8 cellular contexts compared by ENCODE assay signal in genomic region chr4:73067971-73068394, GRCh38. TPM values are rescaled to one million over a fixed set of nuclear protein-coding genes. Genes with fewer than 3 reads are reported as not detected.
A peak's percentile ranks its signal among the peaks of the same experiment; 100 is the strongest.
DNase-seq lines count a peak whose midpoint lies in the region; ATAC-seq and TF ChIP-seq lines count a peak whose summit lies in the region.

No MANE protein-coding gene starts in this region.

- ATAC-seq in SK-N-SH treated with all-trans-retinoic acid at 6 μM for 48 hours (no peak), GM19463 (IDR thresholded peaks at IDR 0.05; ENCODE audit: unreplicated experiment) (no peak)
- peak in 1 of 2 donors; percentile 3 for ATAC-seq in activated T-cell treated with anti-CD3 and anti-CD28 coated beads, Interleukin-2, amount 50 U/mL, for 72 hours (replicated peaks in 1 of 2)

- H2AFZ ChIP-seq in SK-N-SH (ENCODE audit: low read depth), result peak overlapping the region; percentile 83

- H3K36me3 Mint-ChIP-seq in activated T-cell treated with anti-CD3 and anti-CD28 coated beads, Interleukin-2, amount 50 U/mL, for 72 hours (ENCODE audit: insufficient read depth in 2 of 2), result peaks cover 9 to 10% of the 10 kb centered on the region in 2 donors

- H3K27ac ChIP-seq in SK-N-SH (ENCODE audit: low read depth in 2 of 2, low read length in 1 of 2), result peak overlapping the region; percentile 86 to 94

- peak overlapping the region; percentile 92 for H3K4me2 ChIP-seq in SK-N-SH

- WGBS in SK-N-SH (ENCODE audit: low lambda C conversion rate), result 35% methylated on average over 4 of the region's 4 CpGs

- peak overlapping the region; percentile 72 to 92 for H3K4me3 ChIP-seq in SK-N-SH (ENCODE audit: low read depth in 2 of 2, low read length in 1 of 2)

- no peaks in the 10 kb centered on the region for H4K20me1 ChIP-seq in SK-N-SH (ENCODE audit: insufficient read depth)

- TF ChIP-seq RAD21 in SK-N-SH (IDR thresholded peaks at IDR 0.05; ENCODE audit: low read length), result no peak

- DNase-seq in SK-N-SH, result no peak
- DNase-seq in activated T-cell treated with anti-CD3 and anti-CD28 coated beads, Interleukin-2, amount 50 U/mL, for 72 hours, result peak; percentile 33 to 45
- peak; percentile 6 for DNase-seq in hepatic stellate cell (ENCODE audit: low spot score)
- peak; percentile 33 to 56 for DNase-seq in stimulated activated CD4-positive, alpha-beta T cell treated with anti-CD3 and anti-CD28 coated beads, Interleukin-2, amount 100 ng/mL, for 24 hours
- DNase-seq in cerebellar nuclear complex (lab: John Stamatoyannopoulos, UW), result no peak
- no peak for DNase-seq in GM19238 (ENCODE audit: insufficient read length, low spot score)

- peaks cover 43% of the 10 kb centered on the region for H3K79me2 ChIP-seq in SK-N-SH (ENCODE audit: insufficient read depth)

- peak overlapping the region; percentile 80 to 92 for H3K4me3 Mint-ChIP-seq in activated T-cell treated with anti-CD3 and anti-CD28 coated beads, Interleukin-2, amount 50 U/mL, for 72 hours

- peaks cover 23% of the 10 kb centered on the region for H3F3A ChIP-seq in SK-N-SH (replicated peaks; ENCODE audit: insufficient read depth)

- no peaks in the 10 kb centered on the region for H3K27me3 Mint-ChIP-seq in activated T-cell treated with anti-CD3 and anti-CD28 coated beads, Interleukin-2, amount 50 U/mL, for 72 hours (ENCODE audit: low read depth)

- H3K9me3 Mint-ChIP-seq in activated T-cell treated with anti-CD3 and anti-CD28 coated beads, Interleukin-2, amount 50 U/mL, for 72 hours, result no peaks in the 10 kb centered on the region

- no peaks in the 10 kb centered on the region for H3K27me3 ChIP-seq in SK-N-SH (ENCODE audit: insufficient read depth)

- TF ChIP-seq CTCF in SK-N-SH (IDR thresholded peaks at IDR 0.05), result no peak

- H3K4me1 Mint-ChIP-seq in activated T-cell treated with anti-CD3 and anti-CD28 coated beads, Interleukin-2, amount 50 U/mL, for 72 hours (ENCODE audit: low read depth), result peaks cover 42% of the 10 kb centered on the region

- POLR2A ChIA-PET in SK-N-SH (lab: Yijun Ruan, JAX), result no interaction called here

- peak overlapping the region; percentile 99 for H3K27ac Mint-ChIP-seq in activated T-cell treated with anti-CD3 and anti-CD28 coated beads, Interleukin-2, amount 50 U/mL, for 72 hours

- peak overlapping the region; percentile 81; the same call in 1 of the 2 replicates for H3K9ac ChIP-seq in SK-N-SH

- H3K36me3 ChIP-seq in SK-N-SH (replicated peaks in 1 of 2; ENCODE audit: control insufficient read depth in 1 of 2, insufficient read depth in 2 of 2, low read length in 1 of 2), result peaks cover 23 to 32% of the 10 kb centered on the region in 2 experiments

- H3K4me1 ChIP-seq in SK-N-SH (ENCODE audit: control insufficient read depth in 1 of 2, insufficient read depth in 2 of 2, low read depth in 1 of 2, low read length in 1 of 2), result peaks cover 0 to 4% of the 10 kb centered on the region in 2 experiments; a peak in 2 of 4 replicates

- H3K9me2 ChIP-seq in SK-N-SH, result no peaks in the 10 kb centered on the region

- no peaks in the 10 kb centered on the region for H3K9me3 ChIP-seq in SK-N-SH

- TF ChIP-seq EP300 in SK-N-SH (IDR thresholded peaks at IDR 0.05; ENCODE audit: borderline replicate concordance in 1 of 2, low read depth in 1 of 2, low read length in 1 of 2), result no peak

- CTCF ChIA-PET in SK-N-SH (lab: Yijun Ruan, JAX), result no interaction called here

TF ChIP-seq in SK-N-SH, 30 proteins besides CTCF, POLR2A, EP300 and RAD21 (continues in another document):
- TF ChIP-seq EZH2phosphoT487 (IDR thresholded peaks at IDR 0.05; ENCODE audit: borderline replicate concordance, low read depth) (no peak), JUND (IDR thresholded peaks at IDR 0.05) (no peak), NRF1 (IDR thresholded peaks at IDR 0.05; ENCODE audit: low read depth, low read length) (no peak), IRF3 (IDR thresholded peaks at IDR 0.05; ENCODE audit: low read depth, low read length) (no peak), SMC3 (IDR thresholded peaks at IDR 0.05; ENCODE audit: low read depth, low read length) (no peak), MAX (IDR thresholded peaks at IDR 0.05; ENCODE audit: low read depth) (no peak), RFX5 (IDR thresholded peaks at IDR 0.05; ENCODE audit: low read length) (no peak), FOSL2 (IDR thresholded peaks at IDR 0.05; ENCODE audit: borderline replicate concordance, low read depth) (no peak), ZBTB33 (IDR thresholded peaks at IDR 0.05; ENCODE audit: borderline replicate concordance, low read depth) (no peak), CHD2 (IDR thresholded peaks at IDR 0.05; ENCODE audit: low read length, partially characterized antibody) (no peak)

TF ChIP-seq in SK-N-SH treated with all-trans-retinoic acid at 6 μM for 48 hours, 23 proteins besides CTCF, POLR2A, EP300 and RAD21:
- TF ChIP-seq ZNF8 (CRISPR knock-in tag; IDR thresholded peaks at IDR 0.05) (no peak), GLIS3 (CRISPR knock-in tag; IDR thresholded peaks at IDR 0.05) (no peak), TSHZ2 (CRISPR knock-in tag; IDR thresholded peaks at IDR 0.05) (no peak), OSR1 (CRISPR knock-in tag; IDR thresholded peaks at IDR 0.05) (no peak), BACH2 (CRISPR knock-in tag; IDR thresholded peaks at IDR 0.05; ENCODE audit: borderline replicate concordance) (no peak), CSRNP3 (CRISPR knock-in tag; IDR thresholded peaks at IDR 0.05) (no peak), ZFP3 (CRISPR knock-in tag; IDR thresholded peaks at IDR 0.05) (no peak), SNAI2 (CRISPR knock-in tag; IDR thresholded peaks at IDR 0.05) (no peak), ZFP30 (CRISPR knock-in tag; IDR thresholded peaks at IDR 0.05) (no peak), ISL1 (CRISPR knock-in tag; IDR thresholded peaks at IDR 0.05) (no peak), TCF4 (CRISPR knock-in tag; IDR thresholded peaks at IDR 0.05; ENCODE audit: borderline replicate concordance) (no peak), ESRRG (CRISPR knock-in tag; IDR thresholded peaks at IDR 0.05) (no peak), ZC3H10 (CRISPR knock-in tag; IDR thresholded peaks at IDR 0.05) (no peak), CREB5 (CRISPR knock-in tag; IDR thresholded peaks at IDR 0.05; ENCODE audit: low read depth) (no peak), ZNF565 (CRISPR knock-in tag; conservative IDR thresholded peaks at IDR 0.05; ENCODE audit: low read depth) (no peak), TOX (CRISPR knock-in tag; IDR thresholded peaks at IDR 0.05; ENCODE audit: borderline replicate concordance) (no peak)

RNA-seq across cellular contexts. Expression of gene COX18, which starts 1.5 kb away (rescaled TPM):
- polyA plus RNA-seq in SK-N-SH (2012; rRNA removed), result 7.7 and 13.3 TPM in 2 replicates
- 7.8 and 10.9 TPM in 2 replicates for polyA plus RNA-seq in SK-N-SH (2012; cell fraction: cytosol; rRNA removed)
- 9.0 and 10.7 TPM in 2 replicates for polyA plus RNA-seq in SK-N-SH (2012; cell fraction: nucleus; rRNA removed)
- total RNA-seq in activated T-cell treated with anti-CD3 and anti-CD28 coated beads, Interleukin-2, amount 50 U/mL, for 72 hours, result 10 to 100 TPM; 19.1 to 20.3 TPM

Comparison
In these comparisons a context has a peak if more than half of its experiments do, and no peak if none do; other contexts are left out.
1. DNase-seq: peak in activated T-cell treated with anti-CD3 and anti-CD28 coated beads, Interleukin-2, amount 50 U/mL, for 72 hours (2 of 2), hepatic stellate cell (single experiment) and stimulated activated CD4-positive, alpha-beta T cell treated with anti-CD3 and anti-CD28 coated beads, Interleukin-2, amount 100 ng/mL, for 24 hours (2 of 2); none in SK-N-SH (single experiment), cerebellar nuclear complex (0 of 2) and GM19238 (single experiment).